Comparison of ENCODE assay signal across 9 cellular contexts in the genomic region with DNA sequence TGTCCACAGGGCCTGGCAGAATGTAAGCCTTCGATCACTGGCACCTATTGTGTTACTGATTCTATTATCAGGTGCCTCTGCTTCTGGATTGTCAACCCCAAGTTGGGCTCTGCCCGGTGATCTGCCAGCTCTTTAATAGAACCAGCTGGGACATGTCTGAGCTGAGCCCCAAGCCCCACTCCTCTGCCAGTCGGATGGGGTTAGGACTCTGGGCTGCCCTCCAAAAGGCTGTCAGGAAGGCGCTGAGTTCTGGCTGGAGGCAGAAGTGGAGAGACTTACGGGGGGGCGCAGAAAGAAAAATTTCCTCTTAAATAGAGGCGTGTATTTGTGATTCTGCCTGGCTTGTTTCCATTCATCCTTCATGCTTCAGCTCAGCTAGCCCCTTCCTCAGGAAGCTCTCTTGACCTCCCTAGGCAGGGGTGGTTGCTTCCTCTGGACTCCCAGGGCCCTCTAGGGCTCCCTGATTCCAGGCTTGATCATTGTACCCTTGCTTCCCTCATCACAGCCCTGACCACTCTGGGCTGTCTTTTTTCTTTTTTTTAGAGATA. TPM values are rescaled to one million over a fixed set of nuclear protein-coding genes. Genes with fewer than 3 reads are reported as not detected.
A peak's percentile ranks its signal among the peaks of the same experiment; 100 is the strongest.
DNase-seq lines count a peak whose midpoint lies in the region; ATAC-seq and TF ChIP-seq lines count a peak whose summit lies in the region.
"Had no signal": no experiment of that assay in that cellular context is flagged by ENCODE, and none has a peak within 500 bp of the region (broad histone marks: within the 10 kb centered on the region; RNA-seq: fewer than 3 reads in every experiment).

No MANE protein-coding gene starts in this region.

- no peaks in the 10 kb centered on the region for H3K27me3 Mint-ChIP-seq in activated CD4-positive, alpha-beta T cell treated with anti-CD3 and anti-CD28 coated beads, Interleukin-2, amount 10 ng/mL, durations not matched to agents 24 days and 14 days
- no peaks in the 10 kb centered on the region for H3K27me3 Mint-ChIP-seq in activated CD8-positive, alpha-beta T cell treated with anti-CD3 and anti-CD28 coated beads, Interleukin-2, amount 10 ng/mL, durations not matched to agents 7 days and 5 days (ENCODE audit: low read depth)

- H3K9me3 ChIP-seq in right cardiac atrium (ENCODE audit: control insufficient read depth, low read length) (no peaks in the 10 kb centered on the region), stomach (no peaks in the 10 kb centered on the region)

- H3K36me3 ChIP-seq in stomach = no peaks in the 10 kb centered on the region

- H3K4me1 Mint-ChIP-seq in activated CD4-positive, alpha-beta T cell treated with anti-CD3 and anti-CD28 coated beads, Interleukin-2, amount 10 ng/mL, durations not matched to agents 24 days and 14 days = peaks cover 51% of the 10 kb centered on the region
- peaks cover 61% of the 10 kb centered on the region for H3K4me1 Mint-ChIP-seq in activated CD8-positive, alpha-beta T cell treated with anti-CD3 and anti-CD28 coated beads, Interleukin-2, amount 10 ng/mL, durations not matched to agents 7 days and 5 days (ENCODE audit: low read depth)

- H3K4me1 ChIP-seq in right cardiac atrium (ENCODE audit: control insufficient read depth, insufficient read depth, low read length) (peaks cover 4% of the 10 kb centered on the region), stomach (peaks cover 27 to 79% (median 59%) of the 10 kb centered on the region in 4 donors)

- H3K9me3 Mint-ChIP-seq in activated CD4-positive, alpha-beta T cell treated with anti-CD3 and anti-CD28 coated beads, Interleukin-2, amount 10 ng/mL, durations not matched to agents 24 days and 14 days = no peaks in the 10 kb centered on the region
- no peaks in the 10 kb centered on the region for H3K9me3 Mint-ChIP-seq in activated CD8-positive, alpha-beta T cell treated with anti-CD3 and anti-CD28 coated beads, Interleukin-2, amount 10 ng/mL, durations not matched to agents 7 days and 5 days (ENCODE audit: insufficient read depth)

- no peak for TF ChIP-seq EP300 in stomach (IDR thresholded peaks at IDR 0.05)

- H3K36me3 Mint-ChIP-seq in activated CD4-positive, alpha-beta T cell treated with anti-CD3 and anti-CD28 coated beads, Interleukin-2, amount 10 ng/mL, durations not matched to agents 24 days and 14 days (ENCODE audit: low read depth) = peaks cover 11% of the 10 kb centered on the region
- H3K36me3 Mint-ChIP-seq in activated CD8-positive, alpha-beta T cell treated with anti-CD3 and anti-CD28 coated beads, Interleukin-2, amount 10 ng/mL, durations not matched to agents 7 days and 5 days (ENCODE audit: low read depth) = peaks cover 13% of the 10 kb centered on the region

- DNase-seq in activated CD4-positive, alpha-beta T cell treated with anti-CD3 and anti-CD28 coated beads, Interleukin-2, amount 10 ng/mL, durations not matched to agents 24 days and 14 days = no peak
- DNase-seq in activated CD4-positive, alpha-beta T cell treated with anti-CD3 and anti-CD28 coated beads, Interleukin-2, amount 50 U/mL, for 4 hours = no peak
- no peak for DNase-seq in activated CD8-positive, alpha-beta T cell treated with anti-CD3 and anti-CD28 coated beads, Interleukin-2, amount 10 ng/mL, durations not matched to agents 7 days and 5 days
- DNase-seq in right cardiac atrium = peak in 1 of 3 donors; percentile 64
- DNase-seq in stomach = no peak
- DNase-seq in A172 (ENCODE audit: low spot score) = no peak
- DNase-seq in GM20000 (ENCODE audit: low spot score) = no peak
- DNase-seq: NCI-H2171 had no signal

- no peak for TF ChIP-seq POLR2A in stomach (IDR thresholded peaks at IDR 0.05)

- H3K27ac ChIP-seq in right cardiac atrium (ENCODE audit: low read length) (peak overlapping the region; percentile 56), stomach (peak overlapping the region in 3 of 5 donors; percentile 77 to 89 (median 88))

- POLR2A ChIA-PET in activated CD8-positive, alpha-beta T cell treated with anti-CD3 and anti-CD28 coated beads, Interleukin-2, amount 10 ng/mL, durations not matched to agents 7 days and 5 days (lab: Charles Lee) = interaction anchor here (0.6 to 1.0 kb wide), 4 partner anchors 11 to 75 kb away, joined by 3 to 4 read pairs (median 4); no protein-coding TSS in a partner anchor

- H3K4me3 ChIP-seq in right cardiac atrium (ENCODE audit: low read length) (no peak overlapping the region), stomach (peak overlapping the region in 1 of 4 donors; percentile 67)

- intact Hi-C loops in activated CD4-positive, alpha-beta T cell treated with anti-CD3 and anti-CD28 coated beads, Interleukin-2, amount 10 ng/mL, durations not matched to agents 24 days and 14 days (cut with micrococcal nuclease) = loop anchor here (5.0 kb wide), 1 partner anchor 76 kb away; no protein-coding TSS in a partner anchor
- intact Hi-C loops in right cardiac atrium (cut with DNase I) (loop anchor here in 2 of 4 donors (5.0 kb wide), 2 partner anchors 41 to 61 kb away; a partner anchor contains a TSS), stomach (cut with DNase I; ENCODE audit: low total_unique reads) (no loop called here)

- no peak for TF ChIP-seq CTCF in stomach (IDR thresholded peaks at IDR 0.05)
- TF ChIP-seq CTCF in GM20000 (IDR thresholded peaks at IDR 0.05; ENCODE audit: extremely low read depth, missing control alignments) = no peak

- H3K4me3 Mint-ChIP-seq in activated CD4-positive, alpha-beta T cell treated with anti-CD3 and anti-CD28 coated beads, Interleukin-2, amount 10 ng/mL, durations not matched to agents 24 days and 14 days = peak overlapping the region; percentile 89
- H3K4me3 Mint-ChIP-seq in activated CD8-positive, alpha-beta T cell treated with anti-CD3 and anti-CD28 coated beads, Interleukin-2, amount 10 ng/mL, durations not matched to agents 7 days and 5 days = peak overlapping the region; percentile 85

- WGBS in right cardiac atrium = 32% methylated on average over 7 of the region's 7 CpGs
- WGBS in stomach, 5 donors = 35 to 48% (median 44%) methylated on average over 6 to 7 of the region's 7 CpGs

- H3K27me3 ChIP-seq in right cardiac atrium (ENCODE audit: control insufficient read depth, insufficient read depth) (no peaks in the 10 kb centered on the region), stomach (no peaks in the 10 kb centered on the region)

- no peak for ATAC-seq in activated CD8-positive, alpha-beta T cell treated with anti-CD3 and anti-CD28 coated beads, Interleukin-2, amount 10 ng/mL, durations not matched to agents 7 days and 5 days
- ATAC-seq in right cardiac atrium = no peak
- no peak for ATAC-seq in HG02938 (IDR thresholded peaks at IDR 0.05; ENCODE audit: unreplicated experiment)

- peak overlapping the region; percentile 71 for H3K27ac Mint-ChIP-seq in activated CD4-positive, alpha-beta T cell treated with anti-CD3 and anti-CD28 coated beads, Interleukin-2, amount 10 ng/mL, durations not matched to agents 24 days and 14 days
- peak overlapping the region; percentile 63 for H3K27ac Mint-ChIP-seq in activated CD8-positive, alpha-beta T cell treated with anti-CD3 and anti-CD28 coated beads, Interleukin-2, amount 10 ng/mL, durations not matched to agents 7 days and 5 days

- CTCF ChIA-PET in activated CD8-positive, alpha-beta T cell treated with anti-CD3 and anti-CD28 coated beads, Interleukin-2, amount 10 ng/mL, durations not matched to agents 7 days and 5 days (lab: Charles Lee) = interaction anchor here (1.0 to 2.7 kb wide), 5 partner anchors 17 to 416 kb away, joined by 4 to 8 read pairs (median 6); a partner anchor contains a TSS

RNA-seq across cellular contexts. Expression of a gene that starts 1.0 kb away (rescaled TPM):
- total RNA-seq in activated CD4-positive, alpha-beta T cell treated with anti-CD3 and anti-CD28 coated beads, Interleukin-2, amount 10 ng/mL, durations not matched to agents 24 days and 14 days = 18.7 and 20.1 TPM in 2 replicates
- 10 to 100 TPM; 13.5 to 13.7 TPM for total RNA-seq in activated CD8-positive, alpha-beta T cell treated with anti-CD3 and anti-CD28 coated beads, Interleukin-2, amount 10 ng/mL, durations not matched to agents 7 days and 5 days
- total RNA-seq in right cardiac atrium (1 to 10 TPM; 2.2 to 3.0 (median 2.8) TPM), stomach (10 to 100 TPM in 2 of 5 donors, 1 to 10 TPM in 2, under 1 TPM in 1; under 0.01 to 32.2 (median 5.4) TPM)
- polyA plus RNA-seq in right cardiac atrium (2.4 TPM), stomach (1 to 10 TPM; 3.2 to 10.0 (median 9.5) TPM)
- 0.17 and 0.57 TPM in 2 replicates for total RNA-seq in A172 (2014; rRNA removed; shearing (Covaris generic))

RNA-seq across cellular contexts. Expression of a gene that starts 2.9 kb away (rescaled TPM):
- 83.4 and 84.7 TPM in 2 replicates for total RNA-seq in activated CD4-positive, alpha-beta T cell treated with anti-CD3 and anti-CD28 coated beads, Interleukin-2, amount 10 ng/mL, durations not matched to agents 24 days and 14 days
- total RNA-seq in activated CD8-positive, alpha-beta T cell treated with anti-CD3 and anti-CD28 coated beads, Interleukin-2, amount 10 ng/mL, durations not matched to agents 7 days and 5 days = 10 to 100 TPM; 66.6 to 72.3 TPM
- total RNA-seq in right cardiac atrium (10 to 100 TPM; 15.9 to 24.4 (median 19.9) TPM), stomach (10 to 100 TPM in 2 of 5 donors, 1 to 10 TPM in 3; 4.7 to 30.4 (median 7.2) TPM)
- polyA plus RNA-seq in right cardiac atrium (25.7 TPM), stomach (10 to 100 TPM; 18.8 to 28.0 (median 24.2) TPM)
- 98.8 and 110 TPM in 2 replicates for total RNA-seq in A172 (2014; rRNA removed; shearing (Covaris generic))

RNA-seq across cellular contexts. Expression of a gene that starts 14.6 kb away (rescaled TPM):
- 0.52 TPM in 1 of 2 replicates, not detected in the other for total RNA-seq in activated CD4-positive, alpha-beta T cell treated with anti-CD3 and anti-CD28 coated beads, Interleukin-2, amount 10 ng/mL, durations not matched to agents 24 days and 14 days
- total RNA-seq in activated CD8-positive, alpha-beta T cell treated with anti-CD3 and anti-CD28 coated beads, Interleukin-2, amount 10 ng/mL, durations not matched to agents 7 days and 5 days = not detected
- total RNA-seq in right cardiac atrium (under 1 TPM in 2 of 4 donors, not detected in 2; 0.57 to 0.89 TPM), stomach (100 to 1,000 TPM in 3 of 5 donors, 10 to 100 TPM in 2; 33.5 to 287 (median 171) TPM)
- polyA plus RNA-seq in right cardiac atrium (4.3 TPM), stomach (1,000 to 10,000 TPM in 2 of 3 donors, 100 to 1,000 TPM in 1; 388 to 1,069 (median 1,022) TPM)
- 220 and 316 TPM in 2 replicates for total RNA-seq in A172 (2014; rRNA removed; shearing (Covaris generic))

RNA-seq across cellular contexts. Expression of a gene that starts 17.0 kb away (rescaled TPM):
- total RNA-seq in activated CD4-positive, alpha-beta T cell treated with anti-CD3 and anti-CD28 coated beads, Interleukin-2, amount 10 ng/mL, durations not matched to agents 24 days and 14 days = 3.4 and 3.7 TPM in 2 replicates
- total RNA-seq in activated CD8-positive, alpha-beta T cell treated with anti-CD3 and anti-CD28 coated beads, Interleukin-2, amount 10 ng/mL, durations not matched to agents 7 days and 5 days = 10 to 100 TPM; 10.7 to 11.3 TPM
- total RNA-seq in right cardiac atrium (1 to 10 TPM; 1.2 to 2.0 (median 1.6) TPM), stomach (1 to 10 TPM in 3 of 5 donors, under 1 TPM in 1, not detected in 1; 0.45 to 9.7 (median 5.0) TPM)
- polyA plus RNA-seq in right cardiac atrium (1.4 TPM), stomach (1 to 10 TPM; 1.1 to 2.4 (median 2.0) TPM)
- 1.5 TPM in 2 replicates for total RNA-seq in A172 (2014; rRNA removed; shearing (Covaris generic))

RNA-seq across cellular contexts. Expression of a gene that starts 54.3 kb away (rescaled TPM):
- 69.6 and 70.7 TPM in 2 replicates for total RNA-seq in activated CD4-positive, alpha-beta T cell treated with anti-CD3 and anti-CD28 coated beads, Interleukin-2, amount 10 ng/mL, durations not matched to agents 24 days and 14 days
- 10 to 100 TPM; 31.5 to 35.1 TPM for total RNA-seq in activated CD8-positive, alpha-beta T cell treated with anti-CD3 and anti-CD28 coated beads, Interleukin-2, amount 10 ng/mL, durations not matched to agents 7 days and 5 days
- total RNA-seq in right cardiac atrium (10 to 100 TPM in 3 of 4 donors, 1 to 10 TPM in 1; 9.0 to 16.6 (median 12.2) TPM), stomach (1,000 to 10,000 TPM in 1 of 5 donors, 100 to 1,000 TPM in 2, 10 to 100 TPM in 2; 29.8 to 1,508 (median 255) TPM)
- polyA plus RNA-seq in right cardiac atrium (5.7 TPM), stomach (100 to 1,000 TPM in 2 of 3 donors, 10 to 100 TPM in 1; 54.5 to 255 (median 184) TPM)
- total RNA-seq in A172 (2014; rRNA removed; shearing (Covaris generic)) = 0.41 and 0.60 TPM in 2 replicates

Comparison
In these comparisons a context has a peak if more than half of its experiments do, and no peak if none do; other contexts are left out.
1. RNA of a gene that starts 14.6 kb away (total RNA-seq): 220 to 316 TPM in A172 and 33.5 to 287 TPM in stomach; 0.57 to 0.89 TPM in right cardiac atrium, 0.52 TPM in activated CD4-positive, alpha-beta T cell treated with anti-CD3 and anti-CD28 coated beads, Interleukin-2, amount 10 ng/mL, durations not matched to agents 24 days and 14 days and not detected in activated CD8-positive, alpha-beta T cell treated with anti-CD3 and anti-CD28 coated beads, Interleukin-2, amount 10 ng/mL, durations not matched to agents 7 days and 5 days; every median in the first group is over 10 times any median in the second.